11 cellular contexts compared by ENCODE assay signal in genomic region chr22:37910863-37911262, GRCh38. TPM values are rescaled to one million over a fixed set of nuclear protein-coding genes. Genes with fewer than 3 reads are reported as not detected.
DNase-seq lines count a peak whose midpoint lies in the region; ATAC-seq and TF ChIP-seq lines count a peak whose summit lies in the region.
"Had no signal": no experiment of that assay in that cellular context is flagged by ENCODE, and none has a peak within 500 bp of the region (broad histone marks: within the 10 kb centered on the region; RNA-seq: fewer than 3 reads in every experiment).

No MANE protein-coding gene starts in this region.

- no peaks in the 10 kb centered on the region for H3K27me3 Mint-ChIP-seq in neural crest cell (ENCODE audit: low read depth)

- no peak overlapping the region for H3K27ac Mint-ChIP-seq in neural crest cell (ENCODE audit: unreplicated experiment)

- 38 to 59% (median 48%) methylated on average over 6 to 8 of the region's 8 CpGs for WGBS in heart left ventricle, 4 donors

- H3K36me3 ChIP-seq in heart left ventricle, result peaks cover 0 to 34% (median 24%) of the 10 kb centered on the region in 9 donors
- no peaks in the 10 kb centered on the region for H3K36me3 ChIP-seq in uterus

- H3K4me1 Mint-ChIP-seq in neural crest cell, result peaks cover 43% of the 10 kb centered on the region

- no peaks in the 10 kb centered on the region for H3K9me3 Mint-ChIP-seq in neural crest cell

- no peak for ATAC-seq in heart left ventricle
- no peak for ATAC-seq in left cardiac atrium
- ATAC-seq in HG02970 (IDR thresholded peaks at IDR 0.05; ENCODE audit: low FRiP score, unreplicated experiment), result no peak

- no peaks in the 10 kb centered on the region for H3K27me3 ChIP-seq in heart left ventricle
- H3K27me3 ChIP-seq in uterus, result no peaks in the 10 kb centered on the region

- H3K4me1 ChIP-seq in heart left ventricle (peaks cover 0 to 55% (median 29%) of the 10 kb centered on the region in 12 donors), uterus (peaks cover 0 to 17% of the 10 kb centered on the region in 2 donors)

- no peak for TF ChIP-seq CTCF in heart left ventricle (IDR thresholded peaks at IDR 0.05)
- TF ChIP-seq CTCF in neural crest cell (conservative IDR thresholded peaks at IDR 0.05), result no peak
- TF ChIP-seq CTCF in uterus (IDR thresholded peaks at IDR 0.05), result no peak

- no peaks in the 10 kb centered on the region for H3K36me3 Mint-ChIP-seq in neural crest cell (ENCODE audit: low read depth)

- peak overlapping the region; percentile 20 for H3K4me3 Mint-ChIP-seq in neural crest cell

- no peaks in the 10 kb centered on the region for H3K9me3 ChIP-seq in heart left ventricle
- no peaks in the 10 kb centered on the region for H3K9me3 ChIP-seq in uterus

- peak overlapping the region in 10 of 12 donors; percentile 0 to 89 (median 29) for H3K27ac ChIP-seq in heart left ventricle
- peak overlapping the region; percentile 100 for H3K27ac ChIP-seq in epithelial cell of prostate
- peak overlapping the region; percentile 94 to 96 for H3K27ac ChIP-seq in uterus

- TF ChIP-seq POLR2A in heart left ventricle (IDR thresholded peaks at IDR 0.05), result no peak
- peak in 1 of 2 donors; percentile 18 for TF ChIP-seq POLR2A in uterus (IDR thresholded peaks at IDR 0.05)

- DNase-seq in heart left ventricle (peak in 1 of 5 donors; percentile 60), left cardiac atrium (no peak), epithelial cell of prostate (ENCODE audit: low read depth, low spot score) (no peak), neural crest cell (ENCODE audit: low read depth, low spot score) (no peak), uterus (peak; percentile 35 to 50), DMS79 treated with DMSO at 0.1 percent for 48 hours (lab: John Stamatoyannopoulos, UW) (no peak), NCI-H226 (no peak)
- DNase-seq: effector CD8-positive, alpha-beta T cell; T1000 had no signal

- H3K4me3 ChIP-seq in heart left ventricle (no peak overlapping the region), uterus (no peak overlapping the region)

- intact Hi-C loops in heart left ventricle (cut with DNase I) (no loop called here), left cardiac atrium (cut with DNase I) (no loop called here), uterus (cut with DNase I; ENCODE audit: low total_unique reads) (no loop called here)

RNA-seq across cellular contexts. Expression of gene MICALL1, which starts 4.8 kb away (rescaled TPM):
- 10 to 100 TPM; 15.8 to 40.7 (median 17.8) TPM for total RNA-seq in heart left ventricle
- 10 to 100 TPM; 10.6 to 21.3 TPM for polyA plus RNA-seq in heart left ventricle
- total RNA-seq in left cardiac atrium, result 10 to 100 TPM; 14.3 to 18.3 TPM
- total RNA-seq in neural crest cell, result 49.1 and 54.4 TPM in 2 replicates
- 10 to 100 TPM in 3 of 4 donors, 1 to 10 TPM in 1; 7.4 to 96.6 (median 46.6) TPM for total RNA-seq in uterus

RNA-seq across cellular contexts. Expression of gene C22orf23, which starts 42.5 kb away (rescaled TPM):
- total RNA-seq in heart left ventricle, result under 1 TPM in 7 of 9 donors, not detected in 2; 0.16 to 0.80 (median 0.44) TPM
- polyA plus RNA-seq in heart left ventricle, result under 1 TPM; 0.37 to 0.65 TPM
- under 1 TPM in 1 of 2 donors, not detected in 1; 0.21 TPM for total RNA-seq in left cardiac atrium
- total RNA-seq in neural crest cell, result 0.79 and 1.5 TPM in 2 replicates
- total RNA-seq in uterus, result under 1 TPM in 2 of 4 donors, not detected in 2; 0.40 to 0.76 TPM
- total RNA-seq: mononuclear cell had no signal

RNA-seq across cellular contexts. Expression of gene POLR2F, which starts 42.6 kb away (rescaled TPM):
- total RNA-seq in heart left ventricle, result 100 to 1,000 TPM in 1 of 9 donors, 10 to 100 TPM in 8; 60.7 to 120 (median 77.5) TPM
- 100 to 1,000 TPM; 140 to 218 TPM for polyA plus RNA-seq in heart left ventricle
- total RNA-seq in left cardiac atrium, result 10 to 100 TPM; 62.6 to 68.1 TPM
- 137 and 143 TPM in 2 replicates for total RNA-seq in neural crest cell
- total RNA-seq in uterus, result 10 to 100 TPM; 31.5 to 63.8 (median 43.3) TPM

Comparison
In these comparisons a context has a peak if more than half of its experiments do, and no peak if none do; other contexts are left out.
1. DNase-seq: peak in uterus (2 of 2); none in left cardiac atrium (single experiment), epithelial cell of prostate (single experiment), neural crest cell (single experiment), DMS79 treated with DMSO at 0.1 percent for 48 hours (single experiment) and NCI-H226 (single experiment).
2. H3K27ac ChIP-seq: peak in every context shown above with its lines; median percentile 100 in epithelial cell of prostate; 95 in uterus; 29 in heart left ventricle.